23 cellular contexts compared by ENCODE assay signal in genomic region chr17:28544402-28545140, GRCh38. TPM values are rescaled to one million over a fixed set of nuclear protein-coding genes. Genes with fewer than 3 reads are reported as not detected.
A peak's percentile ranks its signal among the peaks of the same experiment; 100 is the strongest.
DNase-seq lines count a peak whose midpoint lies in the region; ATAC-seq, FAIRE-seq and TF ChIP-seq lines count a peak whose summit lies in the region.
"Had no signal": no experiment of that assay in that cellular context is flagged by ENCODE, and none has a peak within 500 bp of the region (broad histone marks: within the 10 kb centered on the region; RNA-seq: fewer than 3 reads in every experiment).

No MANE protein-coding gene starts in this region.

- H4K20me1 ChIP-seq in GM23338 (replicated peaks; ENCODE audit: insufficient read depth): no peaks in the 10 kb centered on the region

- intact Hi-C loops in kidney (cut with DNase I) (no loop called here), spleen (cut with DNase I; ENCODE audit: low total_unique reads) (loop anchor here (5.0 kb wide), 2 partner anchors 52 to 68 kb away; partner anchors contain the start of gene RSKR), psoas muscle (cut with DNase I) (no loop called here), Calu3 (cut with micrococcal nuclease; ENCODE audit: unreplicated experiment) (no loop called here)

- H3K27me3 Mint-ChIP-seq in GM23338 (ENCODE audit: insufficient read depth, low read depth, poor library complexity) (peaks cover 11% of the 10 kb centered on the region), T-helper 17 cell (no peaks in the 10 kb centered on the region), Calu3 (ENCODE audit: unreplicated experiment) (peaks cover 15% of the 10 kb centered on the region)

- no peaks in the 10 kb centered on the region for H3F3A ChIP-seq in GM23338 (replicated peaks; ENCODE audit: low read depth)

- H3K79me2 ChIP-seq in GM23338 (replicated peaks; ENCODE audit: insufficient read depth): no peaks in the 10 kb centered on the region

- DNase-seq in GM23338 (ENCODE audit: low spot score) (peak; percentile 46), T-helper 17 cell (no peak), kidney (peak; percentile 17), spleen (peak; percentile 12), SIG-M5 (lab: John Stamatoyannopoulos, UW) (no peak), psoas muscle (no peak), Calu3 (no peak)
- DNase-seq: EL, IMR-90, Karpas-422, MG63, NCI-H1048, NCI-H1436, NCI-H2029, NCI-H345, NCI-H524 treated with DMSO at 0.1 percent for 48 hours, PC-9 had no signal

- H3K4me3 Mint-ChIP-seq in GM23338 (no peak overlapping the region; the same call in 2 of the 3 replicates), T-helper 17 cell (peak overlapping the region; percentile 52), Calu3 (ENCODE audit: low read depth, unreplicated experiment) (no peak overlapping the region)
- H3K4me3 Mint-ChIP-seq: CD14-positive monocyte had no signal

- no peaks in the 10 kb centered on the region for H3K9me2 ChIP-seq in GM23338 (ENCODE audit: insufficient read depth)

- H3K36me3 Mint-ChIP-seq in GM23338 (ENCODE audit: low read depth): no peaks in the 10 kb centered on the region; the same call in 2 of the 3 replicates
- H3K36me3 Mint-ChIP-seq in T-helper 17 cell (ENCODE audit: low read depth): peaks cover 6% of the 10 kb centered on the region
- H3K36me3 Mint-ChIP-seq in Calu3 (ENCODE audit: insufficient read depth, unreplicated experiment): peaks cover 4% of the 10 kb centered on the region

- H3K27me3 ChIP-seq in GM23338 (ENCODE audit: insufficient read depth): no peaks in the 10 kb centered on the region
- H3K27me3 ChIP-seq in spleen (replicated peaks in 1 of 7): no peaks in the 10 kb centered on the region
- no peaks in the 10 kb centered on the region for H3K27me3 ChIP-seq in psoas muscle (ENCODE audit: insufficient read depth in 3 of 3, low read length in 2 of 3)
- H3K27me3 ChIP-seq: MG63 had no signal

- CTCF ChIA-PET in Calu3 (lab: Charles Lee): interaction anchor here (0.6 kb wide), 1 partner anchor 24 kb away, joined by 7 read pairs; no protein-coding TSS in a partner anchor

- WGBS in spleen, 5 donors: 84 to 92% (median 87%) methylated on average over 4 of the region's 4 CpGs
- WGBS in psoas muscle, 3 donors: 73 to 78% (median 75%) methylated on average over 4 of the region's 4 CpGs

- H3K9me3 ChIP-seq in T-helper 17 cell (ENCODE audit: control insufficient read depth, low read length, poor library complexity, severe bottlenecking) (no peaks in the 10 kb centered on the region), kidney (ENCODE audit: control insufficient read depth in 1 of 2, low read length in 2 of 2) (no peaks in the 10 kb centered on the region), spleen (no peaks in the 10 kb centered on the region), psoas muscle (no peaks in the 10 kb centered on the region)
- H3K9me3 ChIP-seq: MG63 had no signal

- H3K4me1 ChIP-seq in GM23338 (ENCODE audit: insufficient read depth) (peaks cover 9% of the 10 kb centered on the region), kidney (ENCODE audit: control insufficient read depth in 1 of 2, insufficient read depth in 1 of 2, low read depth in 1 of 2, low read length in 2 of 2) (no peaks in the 10 kb centered on the region), spleen (peaks cover 15 to 31% (median 27%) of the 10 kb centered on the region in 6 donors), psoas muscle (no peaks in the 10 kb centered on the region)

- H3K36me3 ChIP-seq in GM23338 (ENCODE audit: insufficient read depth) (no peaks in the 10 kb centered on the region), kidney (ENCODE audit: control insufficient read depth in 1 of 2, insufficient read depth in 2 of 2, low read length in 2 of 2) (no peaks in the 10 kb centered on the region), spleen (peaks cover 0 to 20% (median 14%) of the 10 kb centered on the region in 6 donors), psoas muscle (ENCODE audit: insufficient read depth in 1 of 2, low read depth in 1 of 2) (peaks cover 0 to 9% of the 10 kb centered on the region in 2 donors)

- H3K27ac Mint-ChIP-seq in GM23338 (no peak overlapping the region), T-helper 17 cell (no peak overlapping the region), Calu3 (ENCODE audit: unreplicated experiment) (no peak overlapping the region)

- no peak overlapping the region for H3K9ac ChIP-seq in kidney (ENCODE audit: low read length in 2 of 2)

- no peak for FAIRE-seq in kidney (lab: Jason Lieb, UNC)
- FAIRE-seq: GM12891 had no signal

- no peak for TF ChIP-seq CTCF in GM23338 (conservative IDR thresholded peaks at IDR 0.05; ENCODE audit: low read depth in 2 of 2)
- TF ChIP-seq CTCF in kidney (IDR thresholded peaks at IDR 0.05; ENCODE audit: borderline replicate concordance, extremely low read depth, insufficient read depth): no peak
- TF ChIP-seq CTCF in spleen (IDR thresholded peaks at IDR 0.05 in 8 of 11, conservative IDR thresholded peaks at IDR 0.05 in 3 of 11): no peak
- no peak for TF ChIP-seq CTCF in psoas muscle (IDR thresholded peaks at IDR 0.05)
- no peak for TF ChIP-seq CTCF in Calu3 (IDR thresholded peaks at IDR 0.05; ENCODE audit: unreplicated experiment)

- no peak for TF ChIP-seq POLR2A in spleen (IDR thresholded peaks at IDR 0.05)

- H3K4me2 ChIP-seq in GM23338: 0 out of 2 replicates have a peak overlapping the region, but pooled peaks have one; percentile 15
- H3K4me2 ChIP-seq: PC-9 had no signal

- H3K4me1 Mint-ChIP-seq in GM23338: peaks cover 20% of the 10 kb centered on the region
- H3K4me1 Mint-ChIP-seq in T-helper 17 cell: peaks cover 22% of the 10 kb centered on the region
- no peaks in the 10 kb centered on the region for H3K4me1 Mint-ChIP-seq in Calu3 (ENCODE audit: low read depth, unreplicated experiment)

- H3K9me3 Mint-ChIP-seq in GM23338: no peaks in the 10 kb centered on the region
- H3K9me3 Mint-ChIP-seq in Calu3 (ENCODE audit: low read depth, unreplicated experiment): no peaks in the 10 kb centered on the region
- H3K9me3 Mint-ChIP-seq: CD14-positive monocyte had no signal

- ATAC-seq in GM23338 (0 out of 3 replicates have a peak, but pooled peaks have one; percentile 7), T-helper 17 cell (no peak), psoas muscle (no peak)

- H3K27ac ChIP-seq in GM23338 (ENCODE audit: low read depth) (0 out of 2 replicates have a peak overlapping the region, but pooled peaks have one; percentile 0), kidney (ENCODE audit: low read depth in 2 of 2, low read length in 2 of 2) (no peak overlapping the region), spleen (no peak overlapping the region), psoas muscle (no peak overlapping the region)
- H3K27ac ChIP-seq: HL-60, PC-9, RWPE1 had no signal

- no TSS peak for BruUV-seq in Calu3 (replicated peaks; lab: Mats Ljungman, UMichigan)

- 0 out of 2 replicates have a peak overlapping the region, but pooled peaks have one; percentile 72 for H2AFZ ChIP-seq in GM23338
- H2AFZ ChIP-seq: PC-9 had no signal

- H3K4me3 ChIP-seq in GM23338 (no peak overlapping the region), kidney (ENCODE audit: low read length in 2 of 2) (no peak overlapping the region), spleen (no peak overlapping the region), psoas muscle (no peak overlapping the region)
- H3K4me3 ChIP-seq: MG63, PC-9 had no signal

TF ChIP-seq in GM23338, 12 proteins besides CTCF, POLR2A, EP300 and RAD21 (continues in another document):
- no peak for TF ChIP-seq ZNF114 (CRISPR knock-in tag; IDR thresholded peaks at IDR 0.05)

RNA-seq across cellular contexts. Expression of gene UNC119, which starts 7.9 kb away (rescaled TPM):
- total RNA-seq in GM23338 (2014; rRNA removed; shearing (Covaris generic)): 78.4 and 93.5 TPM in 2 replicates
- polyA plus RNA-seq in GM23338 (2016; fragmentation: Nextera tagmentation; extraction: Ambion mirVana) (36.9 and 39.0 TPM in 2 replicates), kidney (ENCODE audit: insufficient read depth, low read depth, low replicate concordance) (60.7 TPM), spleen (10 to 100 TPM; 52.9 to 68.6 (median 59.1) TPM), psoas muscle (1 to 10 TPM; 1.9 to 2.6 (median 2.2) TPM)
- total RNA-seq in T-helper 17 cell (10 to 100 TPM; 87.2 to 91.9 TPM), kidney (19.0 TPM), spleen (10 to 100 TPM; 41.5 to 76.0 (median 65.7) TPM), psoas muscle (1 to 10 TPM; 2.0 to 7.8 (median 4.5) TPM), Calu3 (2022) (13.0 and 14.6 TPM in 2 replicates)

RNA-seq across cellular contexts. Expression of gene PIGS, which starts 26.8 kb away (rescaled TPM):
- 52.1 and 53.2 TPM in 2 replicates for total RNA-seq in GM23338 (2014; rRNA removed; shearing (Covaris generic))
- 15.5 and 16.4 TPM in 2 replicates for polyA plus RNA-seq in GM23338 (2016; fragmentation: Nextera tagmentation; extraction: Ambion mirVana)
- 10 to 100 TPM; 44.5 to 50.9 TPM for total RNA-seq in T-helper 17 cell
- total RNA-seq in kidney: 75.0 TPM
- 60.6 TPM for polyA plus RNA-seq in kidney (ENCODE audit: insufficient read depth, low read depth, low replicate concordance)
- 10 to 100 TPM; 43.7 to 77.6 (median 56.4) TPM for total RNA-seq in spleen
- 10 to 100 TPM; 13.3 to 21.4 (median 17.6) TPM for polyA plus RNA-seq in spleen
- total RNA-seq in psoas muscle: 10 to 100 TPM; 30.5 to 44.9 (median 33.4) TPM
- polyA plus RNA-seq in psoas muscle: 10 to 100 TPM; 16.7 to 37.1 (median 26.4) TPM
- 50.9 and 59.2 TPM in 2 replicates for total RNA-seq in Calu3 (2022)

RNA-seq across cellular contexts. Expression of gene ALDOC, which starts 32.1 kb away (rescaled TPM):
- 157 and 183 TPM in 2 replicates for total RNA-seq in GM23338 (2014; rRNA removed; shearing (Covaris generic))
- polyA plus RNA-seq in GM23338 (2016; fragmentation: Nextera tagmentation; extraction: Ambion mirVana): 33.3 and 33.5 TPM in 2 replicates
- total RNA-seq in T-helper 17 cell: 10 to 100 TPM; 16.7 to 24.5 TPM
- 7.1 TPM for total RNA-seq in kidney
- polyA plus RNA-seq in kidney (ENCODE audit: insufficient read depth, low read depth, low replicate concordance): 21.9 TPM
- 10 to 100 TPM; 18.1 to 64.4 (median 40.3) TPM for total RNA-seq in spleen
- 10 to 100 TPM; 16.9 to 24.8 (median 19.1) TPM for polyA plus RNA-seq in spleen
- total RNA-seq in psoas muscle: 1 to 10 TPM; 1.3 to 2.9 (median 2.0) TPM
- 1 to 10 TPM; 1.2 to 2.4 (median 1.7) TPM for polyA plus RNA-seq in psoas muscle
- total RNA-seq in Calu3 (2022): 2.6 and 2.8 TPM in 2 replicates

RNA-seq across cellular contexts. Expression of gene FOXN1, which starts 38.4 kb away (rescaled TPM):
- not detected in 2 replicates for total RNA-seq in GM23338 (2014; rRNA removed; shearing (Covaris generic))
- polyA plus RNA-seq in GM23338 (2016; fragmentation: Nextera tagmentation; extraction: Ambion mirVana) (not detected in 2 replicates), kidney (ENCODE audit: insufficient read depth, low read depth, low replicate concordance) (not detected), spleen (not detected), psoas muscle (not detected)
- total RNA-seq in T-helper 17 cell (not detected), kidney (not detected), spleen (not detected), psoas muscle (not detected), Calu3 (2022) (not detected in 2 replicates)
- total RNA-seq: H4, HT1080, IMR-90, PC-9 had no signal
- polyA plus RNA-seq: CD14-positive monocyte, IMR-90 had no signal

RNA-seq across cellular contexts. Expression of gene SPAG5, which starts 54.3 kb away (rescaled TPM):
- 87.3 and 99.6 TPM in 2 replicates for total RNA-seq in GM23338 (2014; rRNA removed; shearing (Covaris generic))
- 99.3 and 104 TPM in 2 replicates for polyA plus RNA-seq in GM23338 (2016; fragmentation: Nextera tagmentation; extraction: Ambion mirVana)
- total RNA-seq in T-helper 17 cell: 10 to 100 TPM; 19.2 to 31.5 TPM
- total RNA-seq in kidney: 7.4 TPM
- 123 TPM for polyA plus RNA-seq in kidney (ENCODE audit: insufficient read depth, low read depth, low replicate concordance)
- 10 to 100 TPM in 5 of 7 donors, 1 to 10 TPM in 2; 6.2 to 19.7 (median 14.3) TPM for total RNA-seq in spleen
- 10 to 100 TPM in 2 of 3 donors, 1 to 10 TPM in 1; 9.6 to 18.0 (median 14.9) TPM for polyA plus RNA-seq in spleen
- total RNA-seq in psoas muscle: 1 to 10 TPM in 3 of 4 donors, under 1 TPM in 1; 0.71 to 1.5 (median 1.3) TPM
- 1 to 10 TPM in 1 of 3 donors, under 1 TPM in 2; 0.15 to 2.4 (median 0.40) TPM for polyA plus RNA-seq in psoas muscle
- total RNA-seq in Calu3 (2022): 69.3 and 82.1 TPM in 2 replicates
- polyA plus RNA-seq: CD14-positive monocyte had no signal

Comparison
In these comparisons a context has a peak if more than half of its experiments do, and no peak if none do; other contexts are left out.
1. DNase-seq: peak in GM23338 (single experiment), kidney (single experiment) and spleen (single experiment); none in T-helper 17 cell (0 of 3), SIG-M5 (single experiment), psoas muscle (0 of 2) and Calu3 (single experiment).